In genomic region chr5:103605277-103605676, GRCh38 we compare ENCODE assay signal across 20 cellular contexts.
"Had no signal": no experiment of that assay in that cellular context is flagged by ENCODE, and none has a peak within 500 bp of the region (broad histone marks: within the 10 kb centered on the region; RNA-seq: fewer than 3 reads in every experiment).

No MANE protein-coding gene starts in this region.

- H3K27ac ChIP-seq: breast epithelium, WERI-Rb-1 had no signal

- H3K36me3 ChIP-seq: breast epithelium, WERI-Rb-1 had no signal

- H3K4me3 ChIP-seq: breast epithelium had no signal

- H3K9me3 ChIP-seq: breast epithelium had no signal

- H3K27me3 ChIP-seq: breast epithelium had no signal

- H3K4me1 ChIP-seq: breast epithelium had no signal

- DNase-seq: activated CD4-positive, alpha-beta T cell treated with anti-CD3 and anti-CD28 coated beads for 48 hours; activated CD4-positive, alpha-beta T cell treated with anti-CD3 and anti-CD28 coated beads, Interleukin-2, amount 50 U/mL, for 4 hours; activated CD8-positive, alpha-beta memory T cell treated with anti-CD3 and anti-CD28 coated beads, Interleukin-2, amount 50 U/mL, for 48 hours; activated CD8-positive, alpha-beta T cell treated with anti-CD3 and anti-CD28 coated beads, Interleukin-2, amount 10 ng/mL, durations not matched to agents 7 days and 5 days; activated T-cell treated with anti-CD3 and anti-CD28 coated beads, Interleukin-2, amount 50 U/mL, for 1 hour; aorta; caudate nucleus; Karpas-422; NCI-H1105 treated with DMSO at 0.1 percent for 48 hours; NCI-H1436 treated with DMSO at 0.1 percent for 48 hours; NCI-H187; NCI-H2081; NCI-H446; NCI-H774; NK-92 treated with Interleukin-12 subunit alpha and Interleukin-12 subunit beta, amount 100 ng/mL, for 24 hours; SIG-M5; T-helper 2 cell; T1000; WERI-Rb-1 had no signal
